8 cellular contexts compared by ENCODE assay signal in the genomic region with DNA sequence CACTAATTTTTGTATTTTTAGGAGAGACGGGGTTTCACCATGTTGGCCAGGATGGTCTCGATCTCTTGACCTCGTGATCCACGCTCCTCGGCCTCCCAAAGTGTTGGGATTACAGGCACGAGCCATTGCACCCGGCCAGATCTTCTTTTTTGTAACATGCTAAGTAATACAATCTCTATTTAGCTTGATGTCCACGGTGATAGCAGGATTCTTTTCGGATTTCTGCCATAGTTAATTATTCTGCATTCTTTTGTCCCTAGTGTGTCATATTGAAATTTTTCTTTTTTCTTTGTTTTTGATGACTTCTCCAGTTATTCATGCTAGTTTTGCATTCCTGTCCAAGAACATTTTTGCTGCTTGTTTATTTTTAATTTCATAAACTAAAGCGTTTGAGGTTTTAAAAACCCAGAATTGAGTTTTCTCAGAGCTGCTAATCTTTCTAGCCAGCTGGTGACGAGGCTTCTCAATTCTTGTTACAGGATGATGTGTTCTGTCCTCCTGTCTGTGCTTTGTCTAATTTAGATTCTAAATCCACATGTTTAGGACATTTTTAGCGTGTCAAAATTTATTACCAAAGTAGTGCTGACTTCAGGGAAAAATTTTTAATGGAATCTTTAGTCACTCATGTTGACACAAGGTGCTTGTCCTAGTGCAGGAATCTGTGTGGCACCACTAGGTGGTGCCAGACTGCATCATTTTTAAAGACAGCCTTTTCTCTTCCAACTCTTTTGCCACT. TPM values are rescaled to one million over a fixed set of nuclear protein-coding genes. Genes with fewer than 3 reads are reported as not detected.
DNase-seq lines count a peak whose midpoint lies in the region; ATAC-seq and TF ChIP-seq lines count a peak whose summit lies in the region.

No MANE protein-coding gene starts in this region.

- H3K4me1 Mint-ChIP-seq in glutamatergic neuron (ENCODE audit: low read depth, unreplicated experiment) (no peaks in the 10 kb centered on the region), progenitor cell of endocrine pancreas (ENCODE audit: low read depth) (peaks cover 30% of the 10 kb centered on the region)

- peak overlapping the region; percentile 40 for H3K27ac Mint-ChIP-seq in glutamatergic neuron (ENCODE audit: unreplicated experiment)
- H3K27ac Mint-ChIP-seq in progenitor cell of endocrine pancreas, result peak overlapping the region; percentile 35

- POLR2A ChIA-PET in BJ (lab: Charles Lee), result interaction anchor here (0.6 kb wide), 1 partner anchor 1482 kb away, joined by 3 read pairs; a partner anchor contains a TSS

- no peaks in the 10 kb centered on the region for H3K36me3 ChIP-seq in BJ (ENCODE audit: control insufficient read depth, insufficient read depth, low read length)

- H3K36me3 Mint-ChIP-seq in glutamatergic neuron (ENCODE audit: unreplicated experiment) (no peaks in the 10 kb centered on the region), progenitor cell of endocrine pancreas (ENCODE audit: insufficient read depth) (no peaks in the 10 kb centered on the region)

- H3K4me3 ChIP-seq in BJ (ENCODE audit: low read depth, low read length), result no peak overlapping the region

- DNase-seq in BJ (ENCODE audit: low read depth) (peak; percentile 55), GM19238 (ENCODE audit: insufficient read length, low spot score) (peak; percentile 12), NOMO-1 treated with dmso at 0.1 percent for 144 hours (lab: John Stamatoyannopoulos, UW; ENCODE audit: unreplicated experiment) (peak; percentile 39), glutamatergic neuron (peak; percentile 35), progenitor cell of endocrine pancreas (ENCODE audit: low spot score, unreplicated experiment) (no peak)
- DNase-seq in activated T-helper 9 cell treated with anti-CD3 and anti-CD28 coated beads, Interleukin-2, amount 50 U/mL, for 16 hours (ENCODE audit: low read depth), result peak; percentile 12

- H3K4me3 Mint-ChIP-seq in glutamatergic neuron (ENCODE audit: unreplicated experiment) (no peak overlapping the region), progenitor cell of endocrine pancreas (ENCODE audit: low read depth) (no peak overlapping the region)

- H3K27me3 ChIP-seq in BJ (ENCODE audit: control insufficient read depth, insufficient read depth, low read length), result no peaks in the 10 kb centered on the region

- ATAC-seq in HG03354 (IDR thresholded peaks at IDR 0.05; ENCODE audit: poor library complexity, severe bottlenecking, unreplicated experiment), result no peak
- no peak for ATAC-seq in GM21717 (IDR thresholded peaks at IDR 0.05; ENCODE audit: unreplicated experiment)

- H3K27me3 Mint-ChIP-seq in glutamatergic neuron (ENCODE audit: unreplicated experiment) (peaks cover 3% of the 10 kb centered on the region), progenitor cell of endocrine pancreas (no peaks in the 10 kb centered on the region)

- H3K9me3 Mint-ChIP-seq in glutamatergic neuron (ENCODE audit: unreplicated experiment) (peaks cover 4% of the 10 kb centered on the region), progenitor cell of endocrine pancreas (ENCODE audit: low read depth) (no peaks in the 10 kb centered on the region)

- TF ChIP-seq CTCF in BJ (IDR thresholded peaks at IDR 0.05; ENCODE audit: insufficient read depth, low read depth, low read length), result peak; percentile 88
- TF ChIP-seq CTCF in glutamatergic neuron (IDR thresholded peaks at IDR 0.05; ENCODE audit: partially characterized antibody, unreplicated experiment), result peak; percentile 78
- peak; percentile 95 for TF ChIP-seq CTCF in progenitor cell of endocrine pancreas (IDR thresholded peaks at IDR 0.05; ENCODE audit: unreplicated experiment)

- CTCF ChIA-PET in BJ (lab: Yijun Ruan, JAX), result interaction anchor here (0.6 to 4.1 kb wide), 28 partner anchors 9 to 566 kb away, joined by 3 to 29 read pairs (median 4); no protein-coding TSS in a partner anchor

RNA-seq across cellular contexts. Expression of a gene that starts 21.8 kb away (rescaled TPM):
- polyA plus RNA-seq in BJ (2011; rRNA removed), result 36.0 and 41.9 TPM in 2 replicates
- polyA minus RNA-seq in BJ (2011; rRNA and poly(A)+ RNA removed), result 58.9 and 59.5 TPM in 2 replicates
- total RNA-seq in glutamatergic neuron (ENCODE audit: unreplicated experiment), result 35.4 TPM
- total RNA-seq in progenitor cell of endocrine pancreas, result 36.6 and 37.1 TPM in 2 replicates

RNA-seq across cellular contexts. Expression of a gene that starts 44.3 kb away (rescaled TPM):
- 48.4 and 68.4 TPM in 2 replicates for polyA plus RNA-seq in BJ (2011; rRNA removed)
- polyA minus RNA-seq in BJ (2011; rRNA and poly(A)+ RNA removed), result 19.1 and 23.5 TPM in 2 replicates
- total RNA-seq in glutamatergic neuron (ENCODE audit: unreplicated experiment) (194 TPM), progenitor cell of endocrine pancreas (221 and 222 TPM in 2 replicates)
